Comparison of ENCODE assay signal across 8 cellular contexts in the genomic region with DNA sequence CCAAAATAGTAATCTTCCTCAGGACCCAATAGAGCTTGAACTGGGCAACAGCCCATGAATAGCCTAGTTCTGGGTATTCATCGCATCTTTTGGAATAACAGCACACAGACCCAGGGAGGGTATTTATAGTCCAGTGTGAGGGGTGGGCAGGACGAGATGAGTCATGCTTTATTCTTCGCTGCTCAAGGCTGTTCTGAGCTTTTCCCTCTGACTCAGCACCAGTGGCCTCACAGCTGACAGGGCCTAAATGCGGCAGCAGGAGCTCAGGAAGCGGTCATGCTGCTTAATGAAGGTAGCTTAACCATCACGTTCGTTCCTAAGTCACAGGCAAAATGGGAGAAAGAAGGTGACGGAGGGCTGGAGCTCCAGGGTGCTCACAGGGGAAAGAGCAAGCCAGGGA. TPM values are rescaled to one million over a fixed set of nuclear protein-coding genes. Genes with fewer than 3 reads are reported as not detected.
DNase-seq lines count a peak whose midpoint lies in the region; ATAC-seq and TF ChIP-seq lines count a peak whose summit lies in the region.
"Not testable (repeated sequence)": the region's sequence is repeated elsewhere in the genome, so short reads cannot be mapped to it uniquely, and the experiment has no call there.
"Had no signal": no experiment of that assay in that cellular context is flagged by ENCODE, and none has a peak within 500 bp of the region (broad histone marks: within the 10 kb centered on the region; RNA-seq: fewer than 3 reads in every experiment).

No MANE protein-coding gene starts in this region.

- intact Hi-C loops in HCT116 (cut with micrococcal nuclease); left lung (cut with DNase I): not testable (repeated sequence)

- not testable (repeated sequence) for H3K27ac ChIP-seq in HCT116 (ENCODE audit: low read depth, low read length); left lung

- CTCF ChIA-PET in HCT116 (lab: Charles Lee), result not testable (repeated sequence)

- not testable (repeated sequence) for TF ChIP-seq CTCF in HCT116 (IDR thresholded peaks at IDR 0.05 in 2 of 3, conservative IDR thresholded peaks at IDR 0.05 in 1 of 3; ENCODE audit: borderline replicate concordance in 1 of 3, insufficient read depth in 1 of 3, low read depth in 2 of 3, low read length in 2 of 3); left lung (IDR thresholded peaks at IDR 0.05)

- ATAC-seq in GM18873 (IDR thresholded peaks at IDR 0.05; ENCODE audit: low FRiP score, unreplicated experiment), result peak; percentile 83
- ATAC-seq in GM21367 (IDR thresholded peaks at IDR 0.05; ENCODE audit: unreplicated experiment), result peak; percentile 86
- peak; percentile 87 for ATAC-seq in HCT116
- peak; percentile 72 for ATAC-seq in HG02981 (IDR thresholded peaks at IDR 0.05; ENCODE audit: unreplicated experiment)
- peak; percentile 82 for ATAC-seq in HG03439 (IDR thresholded peaks at IDR 0.05; ENCODE audit: unreplicated experiment)
- ATAC-seq in SK-N-SH treated with all-trans-retinoic acid at 6 μM for 48 hours, result peak; percentile 97
- ATAC-seq in left lung, result peak; percentile 67

- DNase-seq in HCT116 (ENCODE audit: low read depth, low spot score); left lung: not testable (repeated sequence)

- H3K9ac ChIP-seq in HCT116 (ENCODE audit: low read length), result not testable (repeated sequence)

- not testable (repeated sequence) for BruUV-seq in HCT116 (replicated peaks; lab: Mats Ljungman, UMichigan)

- not testable (repeated sequence) for TF ChIP-seq RAD21 in HCT116 (IDR thresholded peaks at IDR 0.05; ENCODE audit: low read depth)

- TF ChIP-seq POLR2A in HCT116 (IDR thresholded peaks at IDR 0.05; ENCODE audit: borderline replicate concordance, extremely low read depth, insufficient read depth, insufficient read length), result not testable (repeated sequence)

- POLR2A ChIA-PET in HCT116 (lab: Charles Lee), result not testable (repeated sequence)

- not testable (repeated sequence) for H3K36me3 ChIP-seq in HCT116 (ENCODE audit: control insufficient read depth in 1 of 2, insufficient read depth in 2 of 2, low read length in 2 of 2); left lung

- H3K4me3 ChIP-seq in HCT116 (replicated peaks in 1 of 2; ENCODE audit: low read depth in 1 of 2, low read length in 2 of 2); left lung: not testable (repeated sequence)

- H3K4me2 ChIP-seq in HCT116 (ENCODE audit: low read length), result not testable (repeated sequence)

- H3K9me3 ChIP-seq in HCT116 (ENCODE audit: control insufficient read depth in 1 of 2, insufficient read depth in 1 of 2, low read depth in 1 of 2, low read length in 2 of 2); left lung: not testable (repeated sequence)

- RAD21 ChIA-PET in HCT116 (lab: Charles Lee; ENCODE audit: low non-redundant PET in 1 of 2, low total read pairs in 2 of 2, uncharacterized antibody in 2 of 2, unreplicated experiment in 2 of 2), result not testable (repeated sequence)

- H3K27me3 ChIP-seq in HCT116 (ENCODE audit: insufficient read depth, low read length); left lung: not testable (repeated sequence)

- not testable (repeated sequence) for H4K20me1 ChIP-seq in HCT116 (ENCODE audit: insufficient read depth)

- not testable (repeated sequence) for H3K79me2 ChIP-seq in HCT116 (ENCODE audit: insufficient read depth, low read length)

- H3K4me1 ChIP-seq in HCT116 (ENCODE audit: control insufficient read depth in 1 of 2, insufficient read depth in 2 of 2, low read length in 2 of 2); left lung: not testable (repeated sequence)

- not testable (repeated sequence) for H2AFZ ChIP-seq in HCT116 (ENCODE audit: low read depth, low read length, poor library complexity, severe bottlenecking)

- H3K9me2 ChIP-seq in HCT116 (ENCODE audit: insufficient read depth), result not testable (repeated sequence)

RNA-seq across cellular contexts. Expression of a gene that starts 7.3 kb away (rescaled TPM):
- 1.1 TPM for total RNA-seq in HCT116 (2021; ENCODE audit: unreplicated experiment)
- polyA plus RNA-seq in HCT116 (2012), result 0.04 and 0.44 TPM in 2 replicates
- total RNA-seq in left lung, result 1 to 10 TPM; 1.6 to 2.0 TPM
- total RNA-seq: CD8-positive, alpha-beta T cell had no signal
